ENCODE assay signal across 16 cellular contexts in genomic region chr2:240440704-240441320, GRCh38.
"Had no signal": no experiment of that assay in that cellular context is flagged by ENCODE, and none has a peak within 500 bp of the region (broad histone marks: within the 10 kb centered on the region; RNA-seq: fewer than 3 reads in every experiment).

No MANE protein-coding gene starts in this region.

- H3K9me3 Mint-ChIP-seq: activated CD4-positive, alpha-beta T cell treated with anti-CD3 and anti-CD28 coated beads, Interleukin-2, amount 10 ng/mL, durations not matched to agents 7 days and 5 days; activated T-helper 17 cell treated with anti-CD3 and anti-CD28 coated beads, Interleukin-2, amount 50 U/mL, for 72 hours; endodermal cell; naive thymus-derived CD8-positive, alpha-beta T cell had no signal

- ATAC-seq: activated T-helper 17 cell treated with anti-CD3 and anti-CD28 coated beads, Interleukin-2, amount 50 U/mL, for 72 hours; heart right ventricle; naive thymus-derived CD8-positive, alpha-beta T cell; T-helper 17 cell had no signal

- H3K27ac Mint-ChIP-seq: activated CD4-positive, alpha-beta T cell treated with anti-CD3 and anti-CD28 coated beads, Interleukin-2, amount 10 ng/mL, durations not matched to agents 7 days and 5 days; activated T-helper 17 cell treated with anti-CD3 and anti-CD28 coated beads, Interleukin-2, amount 50 U/mL, for 72 hours; endodermal cell; naive thymus-derived CD8-positive, alpha-beta T cell; T-helper 17 cell had no signal

- H3K4me3 Mint-ChIP-seq: activated CD4-positive, alpha-beta T cell treated with anti-CD3 and anti-CD28 coated beads, Interleukin-2, amount 10 ng/mL, durations not matched to agents 7 days and 5 days; activated T-helper 17 cell treated with anti-CD3 and anti-CD28 coated beads, Interleukin-2, amount 50 U/mL, for 72 hours; endodermal cell; naive thymus-derived CD8-positive, alpha-beta T cell; T-helper 17 cell had no signal

- H3K4me1 Mint-ChIP-seq: activated T-helper 17 cell treated with anti-CD3 and anti-CD28 coated beads, Interleukin-2, amount 50 U/mL, for 72 hours; endodermal cell had no signal

- H3K9me3 ChIP-seq: esophagus muscularis mucosa, heart right ventricle, stomach, thyroid gland had no signal

- H3K4me3 ChIP-seq: esophagus muscularis mucosa, heart right ventricle, stomach, thyroid gland had no signal

- H3K27ac ChIP-seq: esophagus muscularis mucosa, heart right ventricle, stomach, thyroid gland had no signal

- H3K36me3 Mint-ChIP-seq: naive thymus-derived CD8-positive, alpha-beta T cell had no signal

- DNase-seq: activated CD4-positive, alpha-beta T cell treated with anti-CD3 and anti-CD28 coated beads, Interleukin-2, amount 10 ng/mL, durations not matched to agents 7 days and 5 days; activated CD4-positive, CD25-positive, alpha-beta regulatory T cell; activated CD8-positive, alpha-beta memory T cell treated with anti-CD3 and anti-CD28 coated beads for 24 hours; activated naive CD4-positive, alpha-beta T cell treated with anti-CD3 and anti-CD28 coated beads, Interleukin-2, amount 50 U/mL, for 16 hours; endodermal cell; foreskin fibroblast; islet precursor cell; naive thymus-derived CD8-positive, alpha-beta T cell; SIG-M5; stimulated activated CD4-positive, alpha-beta T cell treated with anti-CD3 and anti-CD28 coated beads, Interleukin-4, amount 100 ng/mL, for 4 hours; stomach; T-helper 17 cell; thyroid gland had no signal

- H3K36me3 ChIP-seq: thyroid gland had no signal

- H3K27me3 ChIP-seq: thyroid gland had no signal
